1 cellular context compared by ENCODE assay signal in genomic region chr19:10514211-10515145, GRCh38.
TF ChIP-seq lines count a peak whose summit lies in the region.

No MANE protein-coding gene starts in this region.

TF ChIP-seq in GM12878, 131 proteins besides CTCF, POLR2A, EP300 and RAD21:
- TF ChIP-seq HDAC6 (IDR thresholded peaks at IDR 0.05; ENCODE audit: unreplicated experiment) (peak; percentile 74), GABPA (IDR thresholded peaks at IDR 0.05; ENCODE audit: low read depth) (no peak), BCL3 (IDR thresholded peaks at IDR 0.05; ENCODE audit: borderline replicate concordance, insufficient read depth, low read depth, low read length, poor library complexity, severe bottlenecking) (no peak), SUPT20H (IDR thresholded peaks at IDR 0.05; ENCODE audit: borderline replicate concordance, control insufficient read depth, low read depth, low read length) (no peak), RFX5 (IDR thresholded peaks at IDR 0.05; ENCODE audit: low read depth, low read length) (no peak)
